9 cellular contexts compared by ENCODE assay signal in genomic region chr1:150516050-150516591, GRCh38. TPM values are rescaled to one million over a fixed set of nuclear protein-coding genes. Genes with fewer than 3 reads are reported as not detected.
DNase-seq lines count a peak whose midpoint lies in the region; ATAC-seq and TF ChIP-seq lines count a peak whose summit lies in the region.
"Had no signal": no experiment of that assay in that cellular context is flagged by ENCODE, and none has a peak within 500 bp of the region (broad histone marks: within the 10 kb centered on the region; RNA-seq: fewer than 3 reads in every experiment).

No MANE protein-coding gene starts in this region.

- no peaks in the 10 kb centered on the region for H3K36me3 ChIP-seq in kidney epithelial cell (ENCODE audit: control insufficient read depth, insufficient read depth, low read length)

- in situ Hi-C loops in astrocyte of the spinal cord (cut with HindIII; ENCODE audit: low sequenced_read_pairs), result no loop called here

- no peaks in the 10 kb centered on the region for H3K9me3 Mint-ChIP-seq in stimulated activated naive CD8-positive, alpha-beta T cell treated with anti-CD3 and anti-CD28 coated beads, Interleukin-15, Interleukin-2, amounts not matched to agents 100 ng/mL and 50 ng/mL, for 24 hours

- peak overlapping the region; percentile 57 for H3K27ac Mint-ChIP-seq in stimulated activated naive CD8-positive, alpha-beta T cell treated with anti-CD3 and anti-CD28 coated beads, Interleukin-15, Interleukin-2, amounts not matched to agents 100 ng/mL and 50 ng/mL, for 24 hours

- no peak for TF ChIP-seq CTCF in astrocyte of the spinal cord (IDR thresholded peaks at IDR 0.05; ENCODE audit: low read depth, low read length)
- no peak for TF ChIP-seq CTCF in kidney epithelial cell (IDR thresholded peaks at IDR 0.05; ENCODE audit: insufficient read depth, low read length, poor library complexity, severe bottlenecking)

- ATAC-seq in GM21825 (IDR thresholded peaks at IDR 0.05; ENCODE audit: unreplicated experiment) (no peak), GM18498 (IDR thresholded peaks at IDR 0.05; ENCODE audit: unreplicated experiment) (no peak)

- H3K27me3 ChIP-seq in kidney epithelial cell (ENCODE audit: control insufficient read depth, insufficient read depth, low read length), result no peaks in the 10 kb centered on the region

- H3K4me3 Mint-ChIP-seq in stimulated activated naive CD8-positive, alpha-beta T cell treated with anti-CD3 and anti-CD28 coated beads, Interleukin-15, Interleukin-2, amounts not matched to agents 100 ng/mL and 50 ng/mL, for 24 hours, result peak overlapping the region; percentile 91

- peak; percentile 25 for DNase-seq in activated T-cell treated with anti-CD3 and anti-CD28 coated beads, Interleukin-2, amount 50 U/mL, for 1 hour
- DNase-seq in activated T-cell treated with anti-CD3 and anti-CD28 coated beads for 4 hours (no peak), NCI-H69 (lab: John Stamatoyannopoulos, UW) (peak; percentile 78), astrocyte of the spinal cord (ENCODE audit: low read depth, low spot score) (peak; percentile 31), kidney epithelial cell (ENCODE audit: low read depth) (no peak)

- no peaks in the 10 kb centered on the region for H3K36me3 Mint-ChIP-seq in stimulated activated naive CD8-positive, alpha-beta T cell treated with anti-CD3 and anti-CD28 coated beads, Interleukin-15, Interleukin-2, amounts not matched to agents 100 ng/mL and 50 ng/mL, for 24 hours (ENCODE audit: low read depth)

- H3K4me3 ChIP-seq in astrocyte of the spinal cord (ENCODE audit: low read depth, low read length), result peak overlapping the region; percentile 57
- H3K4me3 ChIP-seq in kidney epithelial cell (ENCODE audit: low read depth, low read length), result peak overlapping the region; percentile 46

- H3K27me3 Mint-ChIP-seq in stimulated activated naive CD8-positive, alpha-beta T cell treated with anti-CD3 and anti-CD28 coated beads, Interleukin-15, Interleukin-2, amounts not matched to agents 100 ng/mL and 50 ng/mL, for 24 hours, result no peaks in the 10 kb centered on the region

- H3K4me1 Mint-ChIP-seq in stimulated activated naive CD8-positive, alpha-beta T cell treated with anti-CD3 and anti-CD28 coated beads, Interleukin-15, Interleukin-2, amounts not matched to agents 100 ng/mL and 50 ng/mL, for 24 hours (ENCODE audit: low read depth), result peaks cover 11% of the 10 kb centered on the region

RNA-seq across cellular contexts. Expression of gene FALEC, which starts 0.6 kb away (rescaled TPM):
- total RNA-seq in kidney epithelial cell, result not detected in 2 replicates
- total RNA-seq: glomerular endothelial cell had no signal

RNA-seq across cellular contexts. Expression of gene ECM1, which starts 8.2 kb away (rescaled TPM):
- total RNA-seq in kidney epithelial cell, result 5.4 and 6.0 TPM in 2 replicates

RNA-seq across cellular contexts. Expression of gene TARS2, which starts 28.9 kb away (rescaled TPM):
- 17.6 and 24.6 TPM in 2 replicates for total RNA-seq in kidney epithelial cell

RNA-seq across cellular contexts. Expression of gene ADAMTSL4, which starts 33.1 kb away (rescaled TPM):
- 0.46 and 1.7 TPM in 2 replicates for total RNA-seq in kidney epithelial cell

Comparison
In these comparisons a context has a peak if more than half of its experiments do, and no peak if none do; other contexts are left out.
1. DNase-seq: peak in activated T-cell treated with anti-CD3 and anti-CD28 coated beads, Interleukin-2, amount 50 U/mL, for 1 hour (single experiment), NCI-H69 (single experiment) and astrocyte of the spinal cord (single experiment); none in activated T-cell treated with anti-CD3 and anti-CD28 coated beads for 4 hours (single experiment) and kidney epithelial cell (single experiment).